ENCODE assay signal across 19 cellular contexts in genomic region chr6:137950581-137950980, GRCh38.
DNase-seq lines count a peak whose midpoint lies in the region; ATAC-seq lines count a peak whose summit lies in the region.
"Had no signal": no experiment of that assay in that cellular context is flagged by ENCODE, and none has a peak within 500 bp of the region (broad histone marks: within the 10 kb centered on the region; RNA-seq: fewer than 3 reads in every experiment).

No MANE protein-coding gene starts in this region.

- H3K4me3 Mint-ChIP-seq in IgD-negative memory B cell, result no peak overlapping the region
- no peak overlapping the region for H3K4me3 Mint-ChIP-seq in stimulated activated naive B cell treated with anti-CD40 and anti-IgM and Interleukin-4, amounts not matched to agents 10 μg/mL and 1 μg/mL and 100 μg/mL, for 72 hours
- H3K4me3 Mint-ChIP-seq: neural crest cell had no signal

- peak overlapping the region; percentile 8 to 54 (median 37) for H3K27ac Mint-ChIP-seq in IgD-negative memory B cell
- H3K27ac Mint-ChIP-seq in stimulated activated naive B cell treated with anti-CD40 and anti-IgM and Interleukin-4, amounts not matched to agents 10 μg/mL and 1 μg/mL and 100 μg/mL, for 72 hours, result peak overlapping the region; percentile 4

- no peak overlapping the region for H3K27ac ChIP-seq in caudate nucleus (ENCODE audit: low read depth, low read length)
- H3K27ac ChIP-seq: 22Rv1, C4-2B had no signal

- DNase-seq in DMS 273 (lab: John Stamatoyannopoulos, UW; ENCODE audit: unreplicated experiment), result peak; percentile 11
- DNase-seq in DMS 273 treated with DMSO at 0.1 percent for 48 hours (lab: John Stamatoyannopoulos, UW), result no peak
- DNase-seq in stimulated activated naive B cell treated with anti-CD40 and anti-IgM and Interleukin-4, amounts not matched to agents 10 μg/mL and 1 μg/mL and 100 μg/mL, for 72 hours, result no peak
- DNase-seq in NCI-H774 (lab: John Stamatoyannopoulos, UW), result no peak
- DNase-seq in caudate nucleus (lab: John Stamatoyannopoulos, UW), result no peak
- DNase-seq: activated B cell treated with CpG ODN at 0.5 μM for 24 hours; activated naive CD4-positive, alpha-beta T cell; cortex of kidney; DMS79 treated with DMSO at 0.1 percent for 48 hours; islet precursor cell; mesendoderm; NCI-H226; retina had no signal

- ATAC-seq in HG02798 (IDR thresholded peaks at IDR 0.05; ENCODE audit: poor library complexity, unreplicated experiment), result peak; percentile 45
- ATAC-seq in stimulated activated naive B cell treated with anti-CD40 and anti-IgM and Interleukin-4, amounts not matched to agents 10 μg/mL and 1 μg/mL and 100 μg/mL, for 72 hours (replicated peaks), result no peak
- ATAC-seq in GM19324 (IDR thresholded peaks at IDR 0.05; ENCODE audit: low FRiP score, unreplicated experiment), result no peak

- H3K9me3 Mint-ChIP-seq in IgD-negative memory B cell, result peaks cover 0 to 1% (median 0%) of the 10 kb centered on the region in 3 donors
- peaks cover 0 to 1% of the 10 kb centered on the region in 2 donors for H3K9me3 Mint-ChIP-seq in stimulated activated naive B cell treated with anti-CD40 and anti-IgM and Interleukin-4, amounts not matched to agents 10 μg/mL and 1 μg/mL and 100 μg/mL, for 72 hours
- H3K9me3 Mint-ChIP-seq: activated B cell treated with CpG ODN at 0.5 μM for 24 hours had no signal

- peaks cover 14 to 22% (median 21%) of the 10 kb centered on the region in 3 donors for H3K4me1 Mint-ChIP-seq in IgD-negative memory B cell
- H3K4me1 Mint-ChIP-seq in stimulated activated naive B cell treated with anti-CD40 and anti-IgM and Interleukin-4, amounts not matched to agents 10 μg/mL and 1 μg/mL and 100 μg/mL, for 72 hours, result peaks cover 33 to 53% of the 10 kb centered on the region in 2 donors

- H3K27me3 Mint-ChIP-seq in IgD-negative memory B cell, result no peaks in the 10 kb centered on the region
- no peaks in the 10 kb centered on the region for H3K27me3 Mint-ChIP-seq in stimulated activated naive B cell treated with anti-CD40 and anti-IgM and Interleukin-4, amounts not matched to agents 10 μg/mL and 1 μg/mL and 100 μg/mL, for 72 hours
- H3K27me3 Mint-ChIP-seq: activated B cell treated with CpG ODN at 0.5 μM for 24 hours had no signal

- no peaks in the 10 kb centered on the region for H3K36me3 Mint-ChIP-seq in IgD-negative memory B cell
- H3K36me3 Mint-ChIP-seq in stimulated activated naive B cell treated with anti-CD40 and anti-IgM and Interleukin-4, amounts not matched to agents 10 μg/mL and 1 μg/mL and 100 μg/mL, for 72 hours, result no peaks in the 10 kb centered on the region
